In the genomic region with DNA sequence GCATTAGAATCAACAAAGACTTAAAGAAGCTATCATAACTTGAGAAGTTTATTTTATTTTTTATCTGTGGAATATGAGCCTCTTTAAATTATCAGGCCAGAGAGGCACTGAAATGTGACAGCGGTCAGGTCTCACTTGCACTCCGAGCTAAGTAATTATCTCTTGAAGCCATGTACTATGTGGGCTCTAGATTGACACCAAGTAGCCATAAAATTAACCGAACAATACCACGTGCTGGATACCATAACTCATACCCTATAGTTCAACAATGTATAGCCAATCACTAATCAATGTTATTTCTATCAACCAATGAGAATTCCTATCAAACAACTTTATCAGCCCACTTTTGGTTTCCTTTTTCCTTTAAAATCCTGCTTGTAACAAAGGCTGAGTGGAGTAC, we compare ENCODE assay signal across 21 cellular contexts.
"Had no signal": no experiment of that assay in that cellular context is flagged by ENCODE, and none has a peak within 500 bp of the region (broad histone marks: within the 10 kb centered on the region; RNA-seq: fewer than 3 reads in every experiment).

No MANE protein-coding gene starts in this region.

- H3K27ac ChIP-seq: colonic mucosa, esophagus squamous epithelium, gastrocnemius medialis, heart right ventricle, left lung, lower lobe of right lung had no signal

- H3K4me3 Mint-ChIP-seq: dendritic cell treated with granulocyte-macrophage colony-stimulating factor and Interleukin-4, amounts not matched to agents 40 ng/mL and 50 ng/mL, for 4 days; effector memory CD8-positive, alpha-beta T cell; endodermal cell; mesothelial cell of epicardium; naive B cell had no signal

- H3K4me3 ChIP-seq: colonic mucosa, esophagus squamous epithelium, gastrocnemius medialis, heart right ventricle, left lung, lower lobe of right lung, mucosa of descending colon had no signal

- H3K27ac Mint-ChIP-seq: endodermal cell, mesothelial cell of epicardium, naive B cell had no signal

- H3K4me1 Mint-ChIP-seq: mesothelial cell of epicardium had no signal

- H3K4me1 ChIP-seq: colonic mucosa, esophagus squamous epithelium, gastrocnemius medialis, left lung, lower lobe of right lung had no signal

- ATAC-seq: effector memory CD8-positive, alpha-beta T cell; esophagus mucosa; gastrocnemius medialis; heart right ventricle; left cardiac atrium; left lung; left ventricle myocardium superior; lower lobe of right lung; mucosa of descending colon had no signal

- H3K9me3 ChIP-seq: colonic mucosa, esophagus squamous epithelium, gastrocnemius medialis, heart right ventricle, left lung, lower lobe of right lung, mucosa of descending colon had no signal

- H3K9me3 Mint-ChIP-seq: effector memory CD8-positive, alpha-beta T cell had no signal

- H3K36me3 ChIP-seq: colonic mucosa, esophagus squamous epithelium, gastrocnemius medialis, heart right ventricle, left lung, lower lobe of right lung had no signal

- H3K27me3 Mint-ChIP-seq: dendritic cell treated with granulocyte-macrophage colony-stimulating factor and Interleukin-4, amounts not matched to agents 40 ng/mL and 50 ng/mL, for 4 days; effector memory CD8-positive, alpha-beta T cell; naive B cell had no signal

- H3K27me3 ChIP-seq: colonic mucosa, esophagus squamous epithelium, gastrocnemius medialis, heart right ventricle, left lung had no signal

- DNase-seq: colonic mucosa; cortex of kidney; effector CD8-positive, alpha-beta T cell; effector memory CD8-positive, alpha-beta T cell; endodermal cell; esophagus squamous epithelium; foreskin melanocyte; gastrocnemius medialis; glutamatergic neuron; head of caudate nucleus; heart right ventricle; hippocampal formation; left cardiac atrium; left lung; left ventricle myocardium superior; lower lobe of right lung; mucosa of descending colon; naive B cell had no signal
